ENCODE assay signal across 24 cellular contexts in genomic region chrX:42022158-42022557, GRCh38.
"Had no signal": no experiment of that assay in that cellular context is flagged by ENCODE, and none has a peak within 500 bp of the region (broad histone marks: within the 10 kb centered on the region; RNA-seq: fewer than 3 reads in every experiment).

No MANE protein-coding gene starts in this region.

- H3K27ac Mint-ChIP-seq: activated CD4-positive, alpha-beta T cell treated with anti-CD3 and anti-CD28 coated beads, Interleukin-2, amount 10 ng/mL, durations not matched to agents 7 days and 5 days; activated naive CD8-positive, alpha-beta T cell treated with anti-CD3 and anti-CD28 coated beads, Interleukin-2, amount 10 ng/mL, durations not matched to agents 7 days and 5 days; activated T-helper 1 cell treated with anti-CD3 and anti-CD28 coated beads, Interleukin-12 subunit alpha, Interleukin-12 subunit beta, Interleukin-2, Interleukin-4 antibody, amounts not matched to agents 30 ng/mL and 10 ng/mL and 1 ng/mL, durations not matched to agents 14 hours and 24 hours and 36 hours; effector memory CD8-positive, alpha-beta T cell had no signal

- DNase-seq: activated CD4-positive, alpha-beta T cell treated with anti-CD3 and anti-CD28 coated beads, Interleukin-2, amount 10 ng/mL, durations not matched to agents 7 days and 5 days; activated CD4-positive, alpha-beta T cell treated with anti-CD3 and anti-CD28 coated beads, Interleukin-2, amount 50 U/mL, for 4 hours; activated CD4-positive, CD25-positive, alpha-beta regulatory T cell; activated CD8-positive, alpha-beta memory T cell treated with anti-CD3 and anti-CD28 coated beads for 24 hours; activated gamma-delta T cell; activated naive CD4-positive, alpha-beta T cell; activated naive CD4-positive, alpha-beta T cell treated with anti-CD3 and anti-CD28 coated beads, Interleukin-2, amount 50 U/mL, for 16 hours; activated naive CD8-positive, alpha-beta T cell treated with anti-CD3 and anti-CD28 coated beads, Interleukin-2, amount 10 ng/mL, durations not matched to agents 7 days and 5 days; activated T-cell treated with anti-CD3 and anti-CD28 coated beads, Interleukin-2, amount 50 U/mL, for 1 hour; amniotic stem cell; anterior cingulate cortex; brain microvascular endothelial cell; cortex of kidney; dermis blood vessel endothelial cell; effector CD4-positive, alpha-beta T cell; effector memory CD8-positive, alpha-beta T cell; erythroblast; foreskin keratinocyte; gastrocnemius medialis; glutamatergic neuron; heart left ventricle; T-helper 2 cell had no signal

- H3K9me3 Mint-ChIP-seq: activated naive CD8-positive, alpha-beta T cell treated with anti-CD3 and anti-CD28 coated beads, Interleukin-2, amount 10 ng/mL, durations not matched to agents 7 days and 5 days; central memory CD8-positive, alpha-beta T cell; effector memory CD8-positive, alpha-beta T cell had no signal

- H3K27me3 Mint-ChIP-seq: activated CD4-positive, alpha-beta T cell treated with anti-CD3 and anti-CD28 coated beads, Interleukin-2, amount 10 ng/mL, durations not matched to agents 7 days and 5 days; activated naive CD8-positive, alpha-beta T cell treated with anti-CD3 and anti-CD28 coated beads, Interleukin-2, amount 10 ng/mL, durations not matched to agents 7 days and 5 days; central memory CD8-positive, alpha-beta T cell; effector memory CD8-positive, alpha-beta T cell had no signal

- H3K4me3 Mint-ChIP-seq: activated CD4-positive, alpha-beta T cell treated with anti-CD3 and anti-CD28 coated beads, Interleukin-2, amount 10 ng/mL, durations not matched to agents 7 days and 5 days; activated naive CD8-positive, alpha-beta T cell treated with anti-CD3 and anti-CD28 coated beads, Interleukin-2, amount 10 ng/mL, durations not matched to agents 7 days and 5 days; activated T-helper 1 cell treated with anti-CD3 and anti-CD28 coated beads, Interleukin-12 subunit alpha, Interleukin-12 subunit beta, Interleukin-2, Interleukin-4 antibody, amounts not matched to agents 30 ng/mL and 10 ng/mL and 1 ng/mL, durations not matched to agents 14 hours and 24 hours and 36 hours; central memory CD8-positive, alpha-beta T cell; effector memory CD8-positive, alpha-beta T cell had no signal

- ATAC-seq: effector memory CD8-positive, alpha-beta T cell; foreskin keratinocyte; gastrocnemius medialis; heart left ventricle had no signal
